18 cellular contexts compared by ENCODE assay signal in genomic region chrY:13520474-13520873, GRCh38. TPM values are rescaled to one million over a fixed set of nuclear protein-coding genes. Genes with fewer than 3 reads are reported as not detected.
DNase-seq lines count a peak whose midpoint lies in the region; ATAC-seq lines count a peak whose summit lies in the region.
"Had no signal": no experiment of that assay in that cellular context is flagged by ENCODE, and none has a peak within 500 bp of the region (broad histone marks: within the 10 kb centered on the region; RNA-seq: fewer than 3 reads in every experiment).

No MANE protein-coding gene starts in this region.

- peaks cover 2% of the 10 kb centered on the region for H3K9me3 Mint-ChIP-seq in activated naive CD8-positive, alpha-beta T cell treated with anti-CD3 and anti-CD28 coated beads for 36 hours
- peaks cover 8% of the 10 kb centered on the region for H3K9me3 Mint-ChIP-seq in activated naive CD8-positive, alpha-beta T cell treated with anti-CD3 and anti-CD28 coated beads, Interleukin-2, amount 50 U/mL, for 24 hours
- H3K9me3 Mint-ChIP-seq: CD4-positive, alpha-beta T cell; CD8-positive, alpha-beta T cell had no signal

- H3K4me3 Mint-ChIP-seq in activated naive CD8-positive, alpha-beta T cell treated with anti-CD3 and anti-CD28 coated beads for 36 hours = no peak overlapping the region
- no peak overlapping the region for H3K4me3 Mint-ChIP-seq in activated naive CD8-positive, alpha-beta T cell treated with anti-CD3 and anti-CD28 coated beads, Interleukin-2, amount 50 U/mL, for 24 hours
- H3K4me3 Mint-ChIP-seq: B cell; CD4-positive, alpha-beta T cell; CD8-positive, alpha-beta T cell had no signal

- peaks cover 5% of the 10 kb centered on the region for H3K4me1 Mint-ChIP-seq in activated naive CD8-positive, alpha-beta T cell treated with anti-CD3 and anti-CD28 coated beads for 36 hours
- H3K4me1 Mint-ChIP-seq in activated naive CD8-positive, alpha-beta T cell treated with anti-CD3 and anti-CD28 coated beads, Interleukin-2, amount 50 U/mL, for 24 hours = no peaks in the 10 kb centered on the region
- H3K4me1 Mint-ChIP-seq: B cell had no signal

- peak overlapping the region; percentile 25 for H3K27ac Mint-ChIP-seq in activated naive CD8-positive, alpha-beta T cell treated with anti-CD3 and anti-CD28 coated beads for 36 hours
- H3K27ac Mint-ChIP-seq in activated naive CD8-positive, alpha-beta T cell treated with anti-CD3 and anti-CD28 coated beads, Interleukin-2, amount 50 U/mL, for 24 hours = no peak overlapping the region
- H3K27ac Mint-ChIP-seq: B cell; CD4-positive, alpha-beta T cell; CD8-positive, alpha-beta T cell had no signal

- no peaks in the 10 kb centered on the region for H3K27me3 Mint-ChIP-seq in activated naive CD8-positive, alpha-beta T cell treated with anti-CD3 and anti-CD28 coated beads for 36 hours
- no peaks in the 10 kb centered on the region for H3K27me3 Mint-ChIP-seq in activated naive CD8-positive, alpha-beta T cell treated with anti-CD3 and anti-CD28 coated beads, Interleukin-2, amount 50 U/mL, for 24 hours
- H3K27me3 Mint-ChIP-seq: CD4-positive, alpha-beta T cell had no signal

- ATAC-seq in activated naive CD8-positive, alpha-beta T cell treated with anti-CD3 and anti-CD28 coated beads, Interleukin-2, amount 50 U/mL, for 24 hours = no peak
- ATAC-seq in GM19372 (IDR thresholded peaks at IDR 0.05; ENCODE audit: low read depth, unreplicated experiment) = peak; percentile 62
- ATAC-seq in HG03521 (IDR thresholded peaks at IDR 0.05; ENCODE audit: unreplicated experiment) = no peak
- ATAC-seq in GM19463 (IDR thresholded peaks at IDR 0.05; ENCODE audit: unreplicated experiment) = no peak
- ATAC-seq: A549; CD8-positive, alpha-beta T cell; GM12878 had no signal

- no peak for DNase-seq in activated naive CD8-positive, alpha-beta T cell treated with anti-CD3 and anti-CD28 coated beads for 36 hours
- no peak for DNase-seq in activated naive CD8-positive, alpha-beta T cell treated with anti-CD3 and anti-CD28 coated beads, Interleukin-2, amount 50 U/mL, for 24 hours
- DNase-seq in RPMI8226 (peak; percentile 48), renal cortical epithelial cell (ENCODE audit: low read depth) (peak; percentile 8)
- no peak for DNase-seq in effector CD4-positive, alpha-beta T cell
- DNase-seq: AML-193; Caco-2; Calu3; CD4-positive, alpha-beta T cell; CD8-positive, alpha-beta T cell; DMS79 treated with DMSO at 0.1 percent for 48 hours; GF-D8 had no signal

- H3K36me3 Mint-ChIP-seq in activated naive CD8-positive, alpha-beta T cell treated with anti-CD3 and anti-CD28 coated beads for 36 hours = no peaks in the 10 kb centered on the region
- H3K36me3 Mint-ChIP-seq in activated naive CD8-positive, alpha-beta T cell treated with anti-CD3 and anti-CD28 coated beads, Interleukin-2, amount 50 U/mL, for 24 hours (ENCODE audit: low read depth) = no peaks in the 10 kb centered on the region
- H3K36me3 Mint-ChIP-seq: CD8-positive, alpha-beta T cell had no signal

RNA-seq across cellular contexts. Expression of gene UTY, which starts 40.6 kb away (rescaled TPM):
- total RNA-seq in activated naive CD8-positive, alpha-beta T cell treated with anti-CD3 and anti-CD28 coated beads for 36 hours = 10 to 100 TPM; 12.7 to 16.1 TPM
- 9.7 TPM in 1 of 2 replicates, not detected in the other for total RNA-seq in renal cortical epithelial cell
- total RNA-seq: Caco-2, Calu3 had no signal

Comparison
In these comparisons a context has a peak if more than half of its experiments do, and no peak if none do; other contexts are left out.
1. DNase-seq: peak in RPMI8226 (single experiment) and renal cortical epithelial cell (single experiment); none in activated naive CD8-positive, alpha-beta T cell treated with anti-CD3 and anti-CD28 coated beads for 36 hours (single experiment), activated naive CD8-positive, alpha-beta T cell treated with anti-CD3 and anti-CD28 coated beads, Interleukin-2, amount 50 U/mL, for 24 hours (single experiment) and effector CD4-positive, alpha-beta T cell (single experiment).